ENCODE assay signal across 1 cellular context in the genomic region with DNA sequence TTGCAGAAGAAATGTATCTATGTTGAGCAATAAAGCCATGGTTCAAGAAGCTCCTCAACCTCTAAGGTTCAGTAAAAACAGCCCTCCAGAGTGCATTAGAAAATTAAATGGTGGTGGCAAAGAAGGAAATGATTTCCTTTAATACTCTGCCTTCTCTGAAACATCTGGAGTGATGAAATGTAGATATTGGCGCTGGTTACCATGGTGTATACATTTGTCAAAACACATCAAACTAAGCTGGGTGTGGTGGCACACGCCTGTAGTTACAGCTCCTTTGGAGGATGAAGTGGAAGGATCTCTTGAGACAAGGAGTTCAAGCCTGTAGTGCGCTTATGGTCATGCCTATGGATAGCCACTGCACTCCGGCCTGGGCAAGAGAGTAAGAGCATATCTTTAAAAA.
TF ChIP-seq lines count a peak whose summit lies in the region.

No MANE protein-coding gene starts in this region.

TF ChIP-seq in GM23338, 12 proteins besides CTCF, POLR2A, EP300 and RAD21:
- TF ChIP-seq ETS1 (IDR thresholded peaks at IDR 0.05) (no peak), ZNF331 (CRISPR knock-in tag; IDR thresholded peaks at IDR 0.05; ENCODE audit: low read depth) (no peak), REST (IDR thresholded peaks at IDR 0.05; ENCODE audit: unreplicated experiment) (no peak), EZH2phosphoT487 (IDR thresholded peaks at IDR 0.05; ENCODE audit: unreplicated experiment) (no peak), ZNF114 (CRISPR knock-in tag; IDR thresholded peaks at IDR 0.05) (no peak), JUNB (IDR thresholded peaks at IDR 0.05; ENCODE audit: unreplicated experiment) (no peak)
